Comparison of ENCODE assay signal across 1 cellular context in the genomic region with DNA sequence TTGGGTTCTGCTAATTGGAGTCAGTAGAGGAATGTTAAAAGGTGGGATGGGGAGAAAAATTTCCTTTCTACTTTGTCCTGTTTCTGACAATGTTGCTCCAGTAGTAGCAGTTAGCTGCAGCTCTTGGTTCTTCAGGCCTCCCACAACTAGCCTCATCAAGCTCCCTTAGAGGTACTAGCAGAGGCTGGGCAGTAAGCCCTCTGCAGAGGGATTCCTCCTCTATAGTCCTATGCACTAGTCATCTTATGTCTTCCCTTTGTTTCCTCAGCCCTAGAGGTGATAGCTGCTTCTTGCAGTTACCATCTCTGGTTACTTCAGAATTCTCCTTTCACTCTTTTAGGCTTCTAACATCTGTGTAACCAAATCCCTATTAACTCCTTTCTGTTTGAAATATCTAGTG.
TF ChIP-seq lines count a peak whose summit lies in the region.

No MANE protein-coding gene starts in this region.

TF ChIP-seq in GM23338, 12 proteins besides CTCF, POLR2A, EP300 and RAD21:
- TF ChIP-seq, protein P1, sequence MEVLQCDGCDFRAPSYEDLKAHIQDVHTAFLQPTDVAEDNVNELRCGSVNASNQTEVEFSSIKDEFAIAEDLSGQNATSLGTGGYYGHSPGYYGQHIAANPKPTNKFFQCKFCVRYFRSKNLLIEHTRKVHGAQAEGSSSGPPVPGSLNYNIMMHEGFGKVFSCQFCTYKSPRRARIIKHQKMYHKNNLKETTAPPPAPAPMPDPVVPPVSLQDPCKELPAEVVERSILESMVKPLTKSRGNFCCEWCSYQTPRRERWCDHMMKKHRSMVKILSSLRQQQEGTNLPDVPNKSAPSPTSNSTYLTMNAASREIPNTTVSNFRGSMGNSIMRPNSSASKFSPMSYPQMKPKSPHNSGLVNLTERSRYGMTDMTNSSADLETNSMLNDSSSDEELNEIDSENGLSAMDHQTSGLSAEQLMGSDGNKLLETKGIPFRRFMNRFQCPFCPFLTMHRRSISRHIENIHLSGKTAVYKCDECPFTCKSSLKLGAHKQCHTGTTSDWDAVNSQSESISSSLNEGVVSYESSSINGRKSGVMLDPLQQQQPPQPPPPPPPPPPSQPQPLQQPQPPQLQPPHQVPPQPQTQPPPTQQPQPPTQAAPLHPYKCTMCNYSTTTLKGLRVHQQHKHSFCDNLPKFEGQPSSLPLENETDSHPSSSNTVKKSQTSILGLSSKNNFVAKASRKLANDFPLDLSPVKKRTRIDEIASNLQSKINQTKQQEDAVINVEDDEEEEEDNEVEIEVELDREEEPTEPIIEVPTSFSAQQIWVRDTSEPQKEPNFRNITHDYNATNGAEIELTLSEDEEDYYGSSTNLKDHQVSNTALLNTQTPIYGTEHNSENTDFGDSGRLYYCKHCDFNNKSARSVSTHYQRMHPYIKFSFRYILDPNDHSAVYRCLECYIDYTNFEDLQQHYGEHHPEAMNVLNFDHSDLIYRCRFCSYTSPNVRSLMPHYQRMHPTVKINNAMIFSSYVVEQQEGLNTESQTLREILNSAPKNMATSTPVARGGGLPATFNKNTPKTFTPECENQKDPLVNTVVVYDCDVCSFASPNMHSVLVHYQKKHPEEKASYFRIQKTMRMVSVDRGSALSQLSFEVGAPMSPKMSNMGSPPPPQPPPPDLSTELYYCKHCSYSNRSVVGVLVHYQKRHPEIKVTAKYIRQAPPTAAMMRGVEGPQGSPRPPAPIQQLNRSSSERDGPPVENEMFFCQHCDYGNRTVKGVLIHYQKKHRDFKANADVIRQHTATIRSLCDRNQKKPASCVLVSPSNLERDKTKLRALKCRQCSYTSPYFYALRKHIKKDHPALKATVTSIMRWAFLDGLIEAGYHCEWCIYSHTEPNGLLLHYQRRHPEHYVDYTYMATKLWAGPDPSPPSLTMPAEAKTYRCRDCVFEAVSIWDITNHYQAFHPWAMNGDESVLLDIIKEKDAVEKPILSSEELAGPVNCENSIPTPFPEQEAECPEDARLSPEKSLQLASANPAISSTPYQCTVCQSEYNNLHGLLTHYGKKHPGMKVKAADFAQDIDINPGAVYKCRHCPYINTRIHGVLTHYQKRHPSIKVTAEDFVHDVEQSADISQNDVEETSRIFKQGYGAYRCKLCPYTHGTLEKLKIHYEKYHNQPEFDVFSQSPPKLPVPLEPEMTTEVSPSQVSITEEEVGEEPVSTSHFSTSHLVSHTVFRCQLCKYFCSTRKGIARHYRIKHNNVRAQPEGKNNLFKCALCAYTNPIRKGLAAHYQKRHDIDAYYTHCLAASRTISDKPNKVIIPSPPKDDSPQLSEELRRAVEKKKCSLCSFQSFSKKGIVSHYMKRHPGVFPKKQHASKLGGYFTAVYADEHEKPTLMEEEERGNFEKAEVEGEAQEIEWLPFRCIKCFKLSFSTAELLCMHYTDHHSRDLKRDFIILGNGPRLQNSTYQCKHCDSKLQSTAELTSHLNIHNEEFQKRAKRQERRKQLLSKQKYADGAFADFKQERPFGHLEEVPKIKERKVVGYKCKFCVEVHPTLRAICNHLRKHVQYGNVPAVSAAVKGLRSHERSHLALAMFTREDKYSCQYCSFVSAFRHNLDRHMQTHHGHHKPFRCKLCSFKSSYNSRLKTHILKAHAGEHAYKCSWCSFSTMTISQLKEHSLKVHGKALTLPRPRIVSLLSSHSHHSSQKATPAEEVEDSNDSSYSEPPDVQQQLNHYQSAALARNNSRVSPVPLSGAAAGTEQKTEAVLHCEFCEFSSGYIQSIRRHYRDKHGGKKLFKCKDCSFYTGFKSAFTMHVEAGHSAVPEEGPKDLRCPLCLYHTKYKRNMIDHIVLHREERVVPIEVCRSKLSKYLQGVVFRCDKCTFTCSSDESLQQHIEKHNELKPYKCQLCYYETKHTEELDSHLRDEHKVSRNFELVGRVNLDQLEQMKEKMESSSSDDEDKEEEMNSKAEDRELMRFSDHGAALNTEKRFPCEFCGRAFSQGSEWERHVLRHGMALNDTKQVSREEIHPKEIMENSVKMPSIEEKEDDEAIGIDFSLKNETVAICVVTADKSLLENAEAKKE (CRISPR knock-in tag; IDR thresholded peaks at IDR 0.05), result 0 out of 2 replicates have a peak, but pooled peaks have one; percentile 15
- no peak for TF ChIP-seq EZH2 (IDR thresholded peaks at IDR 0.05; ENCODE audit: low read depth, unreplicated experiment)
- TF ChIP-seq, protein P2, sequence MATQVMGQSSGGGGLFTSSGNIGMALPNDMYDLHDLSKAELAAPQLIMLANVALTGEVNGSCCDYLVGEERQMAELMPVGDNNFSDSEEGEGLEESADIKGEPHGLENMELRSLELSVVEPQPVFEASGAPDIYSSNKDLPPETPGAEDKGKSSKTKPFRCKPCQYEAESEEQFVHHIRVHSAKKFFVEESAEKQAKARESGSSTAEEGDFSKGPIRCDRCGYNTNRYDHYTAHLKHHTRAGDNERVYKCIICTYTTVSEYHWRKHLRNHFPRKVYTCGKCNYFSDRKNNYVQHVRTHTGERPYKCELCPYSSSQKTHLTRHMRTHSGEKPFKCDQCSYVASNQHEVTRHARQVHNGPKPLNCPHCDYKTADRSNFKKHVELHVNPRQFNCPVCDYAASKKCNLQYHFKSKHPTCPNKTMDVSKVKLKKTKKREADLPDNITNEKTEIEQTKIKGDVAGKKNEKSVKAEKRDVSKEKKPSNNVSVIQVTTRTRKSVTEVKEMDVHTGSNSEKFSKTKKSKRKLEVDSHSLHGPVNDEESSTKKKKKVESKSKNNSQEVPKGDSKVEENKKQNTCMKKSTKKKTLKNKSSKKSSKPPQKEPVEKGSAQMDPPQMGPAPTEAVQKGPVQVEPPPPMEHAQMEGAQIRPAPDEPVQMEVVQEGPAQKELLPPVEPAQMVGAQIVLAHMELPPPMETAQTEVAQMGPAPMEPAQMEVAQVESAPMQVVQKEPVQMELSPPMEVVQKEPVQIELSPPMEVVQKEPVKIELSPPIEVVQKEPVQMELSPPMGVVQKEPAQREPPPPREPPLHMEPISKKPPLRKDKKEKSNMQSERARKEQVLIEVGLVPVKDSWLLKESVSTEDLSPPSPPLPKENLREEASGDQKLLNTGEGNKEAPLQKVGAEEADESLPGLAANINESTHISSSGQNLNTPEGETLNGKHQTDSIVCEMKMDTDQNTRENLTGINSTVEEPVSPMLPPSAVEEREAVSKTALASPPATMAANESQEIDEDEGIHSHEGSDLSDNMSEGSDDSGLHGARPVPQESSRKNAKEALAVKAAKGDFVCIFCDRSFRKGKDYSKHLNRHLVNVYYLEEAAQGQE (IDR thresholded peaks at IDR 0.05; ENCODE audit: unreplicated experiment), result no peak
